ENCODE assay signal across 9 cellular contexts in genomic region chr10:133608855-133609254, GRCh38. TPM values are rescaled to one million over a fixed set of nuclear protein-coding genes. Genes with fewer than 3 reads are reported as not detected.
DNase-seq lines count a peak whose midpoint lies in the region; TF ChIP-seq lines count a peak whose summit lies in the region.
"Had no signal": no experiment of that assay in that cellular context is flagged by ENCODE, and none has a peak within 500 bp of the region (broad histone marks: within the 10 kb centered on the region; RNA-seq: fewer than 3 reads in every experiment).

No MANE protein-coding gene starts in this region.

- H3K4me1 ChIP-seq in endodermal cell (ENCODE audit: control insufficient read depth, insufficient read depth, low read length) (no peaks in the 10 kb centered on the region), suprapubic skin (no peaks in the 10 kb centered on the region)

- H3K27me3 ChIP-seq in endodermal cell (ENCODE audit: control insufficient read depth, insufficient read depth, low read length, poor library complexity, severe bottlenecking) (no peaks in the 10 kb centered on the region), suprapubic skin (peaks cover 34% of the 10 kb centered on the region)

- H3K9me3 ChIP-seq in endodermal cell (ENCODE audit: control insufficient read depth, low read length) (peaks cover 56% of the 10 kb centered on the region), suprapubic skin (no peaks in the 10 kb centered on the region)

- TF ChIP-seq EP300 in suprapubic skin (IDR thresholded peaks at IDR 0.05) = no peak

- DNase-seq in NCI-H82 (lab: John Stamatoyannopoulos, UW) (peak; percentile 44), NCI-H82 treated with DMSO at 0.1 percent for 48 hours (lab: John Stamatoyannopoulos, UW; ENCODE audit: unreplicated experiment) (no peak), NCI-H2107 (lab: John Stamatoyannopoulos, UW) (peak; percentile 4), endodermal cell (no peak), suprapubic skin (ENCODE audit: low spot score in 2 of 2) (no peak), NCI-H2171 (lab: John Stamatoyannopoulos, UW) (no peak), activated gamma-delta T cell treated with Interleukin-2 at 50 U/mL for 16 hours (no peak), NCI-H1694 treated with DMSO at 0.1 percent for 48 hours (lab: John Stamatoyannopoulos, UW) (no peak)
- DNase-seq: effector memory CD4-positive, alpha-beta T cell had no signal

- TF ChIP-seq CTCF in endodermal cell (conservative IDR thresholded peaks at IDR 0.05) (peak; percentile 48), suprapubic skin (IDR thresholded peaks at IDR 0.05) (peak; percentile 12 to 23)

- H3K27ac ChIP-seq in endodermal cell (ENCODE audit: low read depth, low read length) (no peak overlapping the region), suprapubic skin (no peak overlapping the region)

- WGBS in endodermal cell (ENCODE audit: insufficient coverage in 1 of 2, insufficient read length in 1 of 2), 2 experiments = 14 to 31% methylated on average over 2 to 3 of the region's 3 CpGs
- 35% methylated on average over 3 of the region's 3 CpGs for WGBS in suprapubic skin

- no peaks in the 10 kb centered on the region for H3K27me3 Mint-ChIP-seq in endodermal cell (ENCODE audit: insufficient read depth)

- H3K4me3 Mint-ChIP-seq in endodermal cell = no peak overlapping the region

- no peak for TF ChIP-seq POLR2A in suprapubic skin (IDR thresholded peaks at IDR 0.05)

- no peaks in the 10 kb centered on the region for H3K36me3 Mint-ChIP-seq in endodermal cell (ENCODE audit: low read depth)

- no peak overlapping the region for H3K9ac ChIP-seq in endodermal cell (ENCODE audit: extremely low read depth, low read length, poor library complexity, severe bottlenecking)

- peaks cover 95% of the 10 kb centered on the region for H3K9me3 Mint-ChIP-seq in endodermal cell

- no peak overlapping the region for H3K27ac Mint-ChIP-seq in endodermal cell

- no peak overlapping the region for H3K4me3 ChIP-seq in endodermal cell (ENCODE audit: low read length)
- H3K4me3 ChIP-seq in suprapubic skin = no peak overlapping the region

- no peaks in the 10 kb centered on the region for H3K4me1 Mint-ChIP-seq in endodermal cell

- H3K36me3 ChIP-seq in endodermal cell (ENCODE audit: control insufficient read depth, insufficient read depth, low read length) (no peaks in the 10 kb centered on the region), suprapubic skin (no peaks in the 10 kb centered on the region)

RNA-seq across cellular contexts. Expression of gene FRG2B, which starts 17.7 kb away (rescaled TPM):
- total RNA-seq in endodermal cell (not detected), suprapubic skin (not detected)
- polyA plus RNA-seq in endodermal cell (2013, experiment 1 of 2) = not detected
- not detected for polyA plus RNA-seq in endodermal cell (2013, experiment 2 of 2)

RNA-seq across cellular contexts. Expression of gene SYCE1, which starts 43.5 kb away (rescaled TPM):
- total RNA-seq in endodermal cell = not detected
- polyA plus RNA-seq in endodermal cell (2013, experiment 1 of 2) = not detected
- polyA plus RNA-seq in endodermal cell (2013, experiment 2 of 2) = not detected
- 1 to 10 TPM in 1 of 4 donors, not detected in 3; 5.9 TPM for total RNA-seq in suprapubic skin

Comparison
In these comparisons a context has a peak if more than half of its experiments do, and no peak if none do; other contexts are left out.
1. DNase-seq: peak in NCI-H82 (single experiment) and NCI-H2107 (single experiment); none in NCI-H82 treated with DMSO at 0.1 percent for 48 hours (single experiment), endodermal cell (single experiment), suprapubic skin (0 of 2), NCI-H2171 (single experiment), activated gamma-delta T cell treated with Interleukin-2 at 50 U/mL for 16 hours (single experiment) and NCI-H1694 treated with DMSO at 0.1 percent for 48 hours (single experiment).